In the genomic region with DNA sequence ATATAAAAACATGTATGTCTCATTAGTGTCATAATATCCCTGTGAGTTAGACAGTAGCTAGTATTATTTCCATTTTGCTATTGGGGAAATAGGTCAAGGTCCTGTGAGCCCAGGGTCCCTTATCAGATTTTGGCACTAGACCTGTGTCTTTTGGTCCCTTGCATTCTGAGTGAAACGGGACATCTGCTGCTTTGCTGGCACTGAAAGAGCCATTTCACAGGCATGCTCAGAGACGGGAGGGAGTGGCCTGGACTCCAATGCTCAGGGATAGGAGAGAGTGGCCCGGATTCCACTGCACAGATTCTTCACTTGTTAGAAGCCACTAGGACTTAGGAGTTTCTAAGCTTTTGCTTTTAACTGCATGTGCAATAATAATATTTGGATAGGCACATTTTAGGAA, we compare ENCODE assay signal across 1 cellular context.
TF ChIP-seq lines count a peak whose summit lies in the region.

No MANE protein-coding gene starts in this region.

TF ChIP-seq in HepG2, 621 proteins besides CTCF, POLR2A, EP300 and RAD21 (continued from another document):
- TF ChIP-seq, protein P1, sequence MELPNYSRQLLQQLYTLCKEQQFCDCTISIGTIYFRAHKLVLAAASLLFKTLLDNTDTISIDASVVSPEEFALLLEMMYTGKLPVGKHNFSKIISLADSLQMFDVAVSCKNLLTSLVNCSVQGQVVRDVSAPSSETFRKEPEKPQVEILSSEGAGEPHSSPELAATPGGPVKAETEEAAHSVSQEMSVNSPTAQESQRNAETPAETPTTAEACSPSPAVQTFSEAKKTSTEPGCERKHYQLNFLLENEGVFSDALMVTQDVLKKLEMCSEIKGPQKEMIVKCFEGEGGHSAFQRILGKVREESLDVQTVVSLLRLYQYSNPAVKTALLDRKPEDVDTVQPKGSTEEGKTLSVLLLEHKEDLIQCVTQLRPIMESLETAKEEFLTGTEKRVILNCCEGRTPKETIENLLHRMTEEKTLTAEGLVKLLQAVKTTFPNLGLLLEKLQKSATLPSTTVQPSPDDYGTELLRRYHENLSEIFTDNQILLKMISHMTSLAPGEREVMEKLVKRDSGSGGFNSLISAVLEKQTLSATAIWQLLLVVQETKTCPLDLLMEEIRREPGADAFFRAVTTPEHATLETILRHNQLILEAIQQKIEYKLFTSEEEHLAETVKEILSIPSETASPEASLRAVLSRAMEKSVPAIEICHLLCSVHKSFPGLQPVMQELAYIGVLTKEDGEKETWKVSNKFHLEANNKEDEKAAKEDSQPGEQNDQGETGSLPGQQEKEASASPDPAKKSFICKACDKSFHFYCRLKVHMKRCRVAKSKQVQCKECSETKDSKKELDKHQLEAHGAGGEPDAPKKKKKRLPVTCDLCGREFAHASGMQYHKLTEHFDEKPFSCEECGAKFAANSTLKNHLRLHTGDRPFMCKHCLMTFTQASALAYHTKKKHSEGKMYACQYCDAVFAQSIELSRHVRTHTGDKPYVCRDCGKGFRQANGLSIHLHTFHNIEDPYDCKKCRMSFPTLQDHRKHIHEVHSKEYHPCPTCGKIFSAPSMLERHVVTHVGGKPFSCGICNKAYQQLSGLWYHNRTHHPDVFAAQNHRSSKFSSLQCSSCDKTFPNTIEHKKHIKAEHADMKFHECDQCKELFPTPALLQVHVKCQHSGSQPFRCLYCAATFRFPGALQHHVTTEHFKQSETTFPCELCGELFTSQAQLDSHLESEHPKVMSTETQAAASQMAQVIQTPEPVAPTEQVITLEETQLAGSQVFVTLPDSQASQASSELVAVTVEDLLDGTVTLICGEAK (IDR thresholded peaks at IDR 0.05) = no peak
- TF ChIP-seq, protein P1 (CRISPR knock-in tag; IDR thresholded peaks at IDR 0.05) = no peak
